ENCODE assay signal across 8 cellular contexts in genomic region chr4:89836031-89836777, GRCh38. TPM values are rescaled to one million over a fixed set of nuclear protein-coding genes. Genes with fewer than 3 reads are reported as not detected.
DNase-seq lines count a peak whose midpoint lies in the region; ATAC-seq and TF ChIP-seq lines count a peak whose summit lies in the region.

No MANE protein-coding gene starts in this region.

- H3K4me2 ChIP-seq in DND-41 (ENCODE audit: insufficient read depth, low read length) = peak overlapping the region; percentile 93

- peaks cover 46% of the 10 kb centered on the region for H3K4me1 ChIP-seq in DND-41 (ENCODE audit: insufficient read depth, low read length)
- H3K4me1 ChIP-seq in Peyer's patch = peaks cover 0 to 16% (median 2%) of the 10 kb centered on the region in 4 donors

- peaks cover 24% of the 10 kb centered on the region for H3K79me2 ChIP-seq in DND-41 (ENCODE audit: insufficient read depth, low read length)

- peaks cover 4% of the 10 kb centered on the region for H3K36me3 Mint-ChIP-seq in natural killer cell treated with Interleukin-12 subunit alpha and Interleukin-12 subunit beta and Interleukin-15 and Interleukin-18, amount 100 ng/mL, for 72 hours

- H3K36me3 ChIP-seq in DND-41 (ENCODE audit: insufficient read depth, low read length) = peaks cover 26% of the 10 kb centered on the region
- H3K36me3 ChIP-seq in Peyer's patch = no peaks in the 10 kb centered on the region

- DNase-seq in DND-41 (peak; percentile 17), Peyer's patch (no peak), epithelial cell of prostate (ENCODE audit: low read depth, low spot score) (no peak), amniotic stem cell (lab: John Stamatoyannopoulos, UW) (no peak), NCI-H2081 treated with DMSO at 0.1 percent for 48 hours (lab: John Stamatoyannopoulos, UW) (no peak)
- DNase-seq in natural killer cell treated with Interleukin-12 subunit alpha and Interleukin-12 subunit beta and Interleukin-15 and Interleukin-18, amount 100 ng/mL, for 72 hours (ENCODE audit: low spot score) = no peak

- no peaks in the 10 kb centered on the region for H4K20me1 ChIP-seq in DND-41 (ENCODE audit: insufficient read depth, low read length)

- H3K27me3 ChIP-seq in DND-41 (ENCODE audit: insufficient read depth, low read length, poor library complexity) (no peaks in the 10 kb centered on the region), Peyer's patch (peaks cover 0 to 27% of the 10 kb centered on the region in 2 donors)

- no peak for TF ChIP-seq CTCF in DND-41 (IDR thresholded peaks at IDR 0.05; ENCODE audit: borderline replicate concordance, extremely low read depth, low read length, poor library complexity, severe bottlenecking)
- no peak for TF ChIP-seq CTCF in Peyer's patch (IDR thresholded peaks at IDR 0.05)

- H3K9me3 ChIP-seq in DND-41 (ENCODE audit: insufficient read depth, low read length, severe bottlenecking) (no peaks in the 10 kb centered on the region), Peyer's patch (no peaks in the 10 kb centered on the region)

- H3K27me3 Mint-ChIP-seq in natural killer cell treated with Interleukin-12 subunit alpha and Interleukin-12 subunit beta and Interleukin-15 and Interleukin-18, amount 100 ng/mL, for 72 hours = peaks cover 22 to 63% of the 10 kb centered on the region in 2 donors

- H3K9ac ChIP-seq in DND-41 (ENCODE audit: low read depth, low read length) = peak overlapping the region; percentile 68

- H3K27ac ChIP-seq in DND-41 (ENCODE audit: low read length) (peak overlapping the region; percentile 85), Peyer's patch (no peak overlapping the region), epithelial cell of prostate (peak overlapping the region; percentile 36)

- no peak for TF ChIP-seq POLR2A in Peyer's patch (IDR thresholded peaks at IDR 0.05)

- H3K27ac Mint-ChIP-seq in natural killer cell treated with Interleukin-12 subunit alpha and Interleukin-12 subunit beta and Interleukin-15 and Interleukin-18, amount 100 ng/mL, for 72 hours = peak overlapping the region in 1 of 2 donors; percentile 49

- peak overlapping the region; percentile 76 for H3K4me3 Mint-ChIP-seq in natural killer cell treated with Interleukin-12 subunit alpha and Interleukin-12 subunit beta and Interleukin-15 and Interleukin-18, amount 100 ng/mL, for 72 hours

- H3K4me3 ChIP-seq in DND-41 (ENCODE audit: low read depth in 1 of 2, low read length in 2 of 2) (peak overlapping the region; percentile 76 to 91), Peyer's patch (peak overlapping the region in 3 of 4 donors; percentile 33 to 56 (median 43))

- peaks cover 11 to 29% of the 10 kb centered on the region in 2 donors for H3K4me1 Mint-ChIP-seq in natural killer cell treated with Interleukin-12 subunit alpha and Interleukin-12 subunit beta and Interleukin-15 and Interleukin-18, amount 100 ng/mL, for 72 hours (ENCODE audit: low read depth in 2 of 2)

- peak overlapping the region; percentile 96 for H2AFZ ChIP-seq in DND-41 (ENCODE audit: low read depth, low read length)

- no peaks in the 10 kb centered on the region for H3K9me3 Mint-ChIP-seq in natural killer cell treated with Interleukin-12 subunit alpha and Interleukin-12 subunit beta and Interleukin-15 and Interleukin-18, amount 100 ng/mL, for 72 hours

- ATAC-seq in DND-41 (ENCODE audit: insufficient read depth, low read depth) (no peak), HG03159 (IDR thresholded peaks at IDR 0.05; ENCODE audit: unreplicated experiment) (no peak), HG03097 (IDR thresholded peaks at IDR 0.05; ENCODE audit: low FRiP score, unreplicated experiment) (no peak)
- no peak for ATAC-seq in natural killer cell treated with Interleukin-12 subunit alpha and Interleukin-12 subunit beta and Interleukin-15 and Interleukin-18, amount 100 ng/mL, for 72 hours

RNA-seq across cellular contexts. Expression of gene SNCA, which starts 0.8 kb away (rescaled TPM):
- total RNA-seq in Peyer's patch = 1 to 10 TPM; 1.2 to 9.1 (median 2.6) TPM
- 10 to 100 TPM in 1 of 2 donors, 1 to 10 TPM in 1; 6.2 to 19.8 TPM for total RNA-seq in natural killer cell treated with Interleukin-12 subunit alpha and Interleukin-12 subunit beta and Interleukin-15 and Interleukin-18, amount 100 ng/mL, for 72 hours

RNA-seq across cellular contexts. Expression of gene MMRN1, which starts 58.5 kb away (rescaled TPM):
- total RNA-seq in Peyer's patch = 10 to 100 TPM; 13.5 to 30.2 (median 22.2) TPM
- total RNA-seq in natural killer cell treated with Interleukin-12 subunit alpha and Interleukin-12 subunit beta and Interleukin-15 and Interleukin-18, amount 100 ng/mL, for 72 hours = under 1 TPM; 0.17 to 0.31 TPM

Comparison
In these comparisons a context has a peak if more than half of its experiments do, and no peak if none do; other contexts are left out.
1. H3K27ac ChIP-seq: peak in DND-41 (single experiment) and epithelial cell of prostate (single experiment); none in Peyer's patch (0 of 4).
2. RNA of gene MMRN1, which starts 58.5 kb away (total RNA-seq): 13.5 to 30.2 TPM in Peyer's patch; 0.17 to 0.31 TPM in natural killer cell treated with Interleukin-12 subunit alpha and Interleukin-12 subunit beta and Interleukin-15 and Interleukin-18, amount 100 ng/mL, for 72 hours; every median in the first group is over 10 times any median in the second.